ENCODE assay signal across 18 cellular contexts in genomic region chr4:76780781-76781697, GRCh38.
A peak's percentile ranks its signal among the peaks of the same experiment; 100 is the strongest.
DNase-seq lines count a peak whose midpoint lies in the region; ATAC-seq and TF ChIP-seq lines count a peak whose summit lies in the region.
"Had no signal": no experiment of that assay in that cellular context is flagged by ENCODE, and none has a peak within 500 bp of the region (broad histone marks: within the 10 kb centered on the region; RNA-seq: fewer than 3 reads in every experiment).

No MANE protein-coding gene starts in this region.

- POLR2A ChIA-PET in HCT116 (lab: Charles Lee) = no interaction called here

- no peak overlapping the region for H2AFZ ChIP-seq in HCT116 (ENCODE audit: low read depth, low read length, poor library complexity, severe bottlenecking)
- no peak overlapping the region for H2AFZ ChIP-seq in Karpas-422 (ENCODE audit: low read length)

- H4K20me1 ChIP-seq in HCT116 (ENCODE audit: insufficient read depth) (no peaks in the 10 kb centered on the region), Karpas-422 (ENCODE audit: insufficient read depth, low read depth, low read length) (no peaks in the 10 kb centered on the region)
- H4K20me1 ChIP-seq: BLaER1 treated with 17β-estradiol and CSF1 and Interleukin-3, amounts not matched to agents 10 nM and 100 nM had no signal

- TF ChIP-seq RAD21 in HCT116 (IDR thresholded peaks at IDR 0.05; ENCODE audit: low read depth) = no peak

- no peak overlapping the region for H3K4me3 ChIP-seq in HCT116 (replicated peaks in 1 of 2; ENCODE audit: low read depth in 1 of 2, low read length in 2 of 2)
- H3K4me3 ChIP-seq in SJCRH30 = no peak overlapping the region
- H3K4me3 ChIP-seq in skeletal muscle satellite cell (ENCODE audit: low read length) = no peak overlapping the region
- H3K4me3 ChIP-seq in Karpas-422 (ENCODE audit: low read length) = no peak overlapping the region
- H3K4me3 ChIP-seq: BLaER1 treated with 17β-estradiol and CSF1 and Interleukin-3, amounts not matched to agents 10 nM and 100 nM; thoracic aorta had no signal

- H3K27me3 ChIP-seq in HCT116 (ENCODE audit: insufficient read depth, low read length) (no peaks in the 10 kb centered on the region), SJCRH30 (no peaks in the 10 kb centered on the region), skeletal muscle satellite cell (ENCODE audit: control insufficient read depth, insufficient read depth, low read length) (no peaks in the 10 kb centered on the region), Karpas-422 (ENCODE audit: low read length) (no peaks in the 10 kb centered on the region)
- H3K27me3 ChIP-seq: BLaER1 treated with 17β-estradiol and CSF1 and Interleukin-3, amounts not matched to agents 10 nM and 100 nM had no signal

- H3K27ac ChIP-seq in HCT116 (ENCODE audit: low read depth, low read length) (peak overlapping the region; percentile 86), SJCRH30 (peak overlapping the region; percentile 86), Karpas-422 (ENCODE audit: low read length) (no peak overlapping the region)

- H3K9ac ChIP-seq in HCT116 (ENCODE audit: low read length) = peak overlapping the region; percentile 47; the same call in 1 of the 2 replicates
- peak overlapping the region; percentile 41 for H3K9ac ChIP-seq in skeletal muscle satellite cell (ENCODE audit: low read depth, low read length)
- no peak overlapping the region for H3K9ac ChIP-seq in Karpas-422 (ENCODE audit: low read length)
- H3K9ac ChIP-seq: BLaER1 treated with 17β-estradiol and CSF1 and Interleukin-3, amounts not matched to agents 10 nM and 100 nM had no signal

- TSS peak; percentile 62 for BruUV-seq in HCT116 (replicated peaks; lab: Mats Ljungman, UMichigan)

- H3K4me1 ChIP-seq in HCT116 (ENCODE audit: control insufficient read depth in 1 of 2, insufficient read depth in 2 of 2, low read length in 2 of 2) (peaks cover 45 to 48% of the 10 kb centered on the region in 2 experiments), SJCRH30 (peaks cover 44% of the 10 kb centered on the region), skeletal muscle satellite cell (ENCODE audit: control insufficient read depth, insufficient read depth, low read length) (peaks cover 43% of the 10 kb centered on the region), Karpas-422 (ENCODE audit: low read length) (no peaks in the 10 kb centered on the region)

- H3K9me3 ChIP-seq in HCT116 (ENCODE audit: control insufficient read depth in 1 of 2, insufficient read depth in 1 of 2, low read depth in 1 of 2, low read length in 2 of 2) = no peaks in the 10 kb centered on the region
- H3K9me3 ChIP-seq in SJCRH30 (replicated peaks) = no peaks in the 10 kb centered on the region
- H3K9me3 ChIP-seq in skeletal muscle satellite cell (replicated peaks; ENCODE audit: low read length) = peaks cover 3% of the 10 kb centered on the region
- H3K9me3 ChIP-seq in Karpas-422 (ENCODE audit: low read length) = no peaks in the 10 kb centered on the region
- H3K9me3 ChIP-seq: thoracic aorta had no signal

- TF ChIP-seq CTCF in HCT116 (IDR thresholded peaks at IDR 0.05 in 2 of 3, conservative IDR thresholded peaks at IDR 0.05 in 1 of 3; ENCODE audit: borderline replicate concordance in 1 of 3, insufficient read depth in 1 of 3, low read depth in 2 of 3, low read length in 2 of 3) = no peak

- no peaks in the 10 kb centered on the region for H3K36me3 ChIP-seq in HCT116 (ENCODE audit: control insufficient read depth in 1 of 2, insufficient read depth in 2 of 2, low read length in 2 of 2)
- H3K36me3 ChIP-seq in SJCRH30 = peaks cover 6% of the 10 kb centered on the region
- no peaks in the 10 kb centered on the region for H3K36me3 ChIP-seq in skeletal muscle satellite cell (ENCODE audit: insufficient read depth, low read length)
- H3K36me3 ChIP-seq in Karpas-422 (ENCODE audit: insufficient read depth, low read length) = no peaks in the 10 kb centered on the region

- no peak for ATAC-seq in HCT116
- no peak for ATAC-seq in HG03175 (IDR thresholded peaks at IDR 0.05; ENCODE audit: unreplicated experiment)
- ATAC-seq: activated CD4-positive, CD25-positive, alpha-beta regulatory T cell treated with anti-CD3 and anti-CD28 coated beads, Interleukin-2, amount 50 U/mL, for 24 hours; activated CD8-positive, alpha-beta memory T cell treated with anti-CD3 and anti-CD28 coated beads, Interleukin-2, amount 10 ng/mL, durations not matched to agents 7 days and 5 days had no signal

- DNase-seq in HCT116 (ENCODE audit: low read depth, low spot score) (no peak), SJCRH30 (no peak), fibroblast of gingiva (ENCODE audit: low read depth) (peak; percentile 33), cerebellum (ENCODE audit: low spot score) (no peak), Karpas-422 (no peak)
- DNase-seq: activated CD8-positive, alpha-beta memory T cell treated with anti-CD3 and anti-CD28 coated beads, Interleukin-2, amount 10 ng/mL, durations not matched to agents 7 days and 5 days; activated gamma-delta T cell; amygdala; H7; naive B cell; NCI-H1436 treated with DMSO at 0.1 percent for 48 hours; stimulated activated CD4-positive, alpha-beta T cell treated with anti-CD3 and anti-CD28 coated beads, Interleukin-4, amount 100 ng/mL, for 4 hours; T-helper 2 cell had no signal

- no peak for TF ChIP-seq POLR2A in HCT116 (IDR thresholded peaks at IDR 0.05; ENCODE audit: borderline replicate concordance, extremely low read depth, insufficient read depth, insufficient read length)

- RAD21 ChIA-PET in HCT116 (lab: Charles Lee; ENCODE audit: low non-redundant PET in 1 of 2, low total read pairs in 2 of 2, uncharacterized antibody in 2 of 2, unreplicated experiment in 2 of 2) = no interaction called here

- CTCF ChIA-PET in HCT116 (lab: Charles Lee) = no interaction called here

- intact Hi-C loops in HCT116 (cut with micrococcal nuclease) = loop anchor here (5.0 to 10.0 kb wide), 2 partner anchors 116 to 164 kb away; partner anchors contain the start of genes SEPTIN11 and SOWAHB

- H3K4me2 ChIP-seq in HCT116 (ENCODE audit: low read length) = peak overlapping the region; percentile 56
- no peak overlapping the region for H3K4me2 ChIP-seq in skeletal muscle satellite cell (ENCODE audit: low read length)
- no peak overlapping the region for H3K4me2 ChIP-seq in Karpas-422 (ENCODE audit: low read depth, low read length, poor library complexity, severe bottlenecking)

- no peaks in the 10 kb centered on the region for H3K79me2 ChIP-seq in HCT116 (ENCODE audit: insufficient read depth, low read length)
- no peaks in the 10 kb centered on the region for H3K79me2 ChIP-seq in Karpas-422 (ENCODE audit: low read length)

- H3K9me2 ChIP-seq in HCT116 (ENCODE audit: insufficient read depth) (no peaks in the 10 kb centered on the region), Karpas-422 (replicated peaks; ENCODE audit: insufficient read depth, low read length) (no peaks in the 10 kb centered on the region)

TF ChIP-seq in HCT116, 20 proteins besides CTCF, POLR2A, EP300 and RAD21:
- no peak for TF ChIP-seq SIN3A (IDR thresholded peaks at IDR 0.05; ENCODE audit: low read depth)
- no peak for TF ChIP-seq EGR1 (IDR thresholded peaks at IDR 0.05; ENCODE audit: low read depth)
